15 cellular contexts compared by ENCODE assay signal in the genomic region with DNA sequence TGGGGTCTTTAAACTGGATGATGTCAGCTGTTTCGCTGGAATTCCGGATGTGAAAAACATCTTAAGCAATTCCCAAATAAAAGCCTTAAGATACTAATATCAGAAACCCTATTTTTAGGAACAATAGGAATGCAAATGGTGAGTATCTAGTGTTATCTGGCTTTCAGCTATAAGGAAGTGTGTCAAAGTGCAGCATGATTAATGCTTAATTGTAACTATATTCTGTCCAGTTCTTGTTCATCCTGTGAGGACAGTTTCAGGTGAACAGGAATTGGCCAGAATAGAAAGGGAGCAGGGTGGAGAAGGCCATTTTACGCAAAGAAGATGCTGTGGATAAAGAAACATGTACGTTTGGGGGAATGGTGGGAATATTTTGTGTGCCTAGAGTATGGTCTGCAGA.
"Had no signal": no experiment of that assay in that cellular context is flagged by ENCODE, and none has a peak within 500 bp of the region (broad histone marks: within the 10 kb centered on the region; RNA-seq: fewer than 3 reads in every experiment).

No MANE protein-coding gene starts in this region.

- H3K27me3 ChIP-seq: body of pancreas, hepatocyte, left lung, tibial nerve, uterus had no signal

- H3K4me1 ChIP-seq: body of pancreas, left lung, tibial nerve, uterus had no signal

- DNase-seq: activated B cell treated with CpG ODN at 0.5 μM for 24 hours; activated gamma-delta T cell treated with Interleukin-2 at 50 U/mL for 16 hours; body of pancreas; erythroblast; left lung; naive thymus-derived CD8-positive, alpha-beta T cell; stimulated activated CD4-positive, alpha-beta T cell treated with anti-CD3 and anti-CD28 coated beads, Interleukin-4, amount 100 ng/mL, for 4 hours; stimulated activated CD8-positive, alpha-beta memory T cell treated with anti-CD3 and anti-CD28 coated beads, Interleukin-4, amount 100 ng/mL, for 48 hours; stimulated activated naive CD4-positive, alpha-beta T cell treated with Interleukin-2 at 50 U/mL for 16 hours; substantia nigra; T-helper 2 cell; uterus had no signal

- H3K36me3 ChIP-seq: left lung, tibial nerve, uterus had no signal

- ATAC-seq: body of pancreas; left lung; naive thymus-derived CD8-positive, alpha-beta T cell had no signal

- H3K9me3 ChIP-seq: body of pancreas, left lung, tibial nerve, uterus had no signal

- H2AFZ ChIP-seq: hepatocyte had no signal

- H3K4me3 ChIP-seq: body of pancreas, hepatocyte, left lung, skin epidermis, tibial nerve, uterus had no signal

- H3K79me2 ChIP-seq: hepatocyte had no signal

- H3K27ac ChIP-seq: body of pancreas, hepatocyte, left lung, skin epidermis, tibial nerve, uterus had no signal

- H3K4me2 ChIP-seq: hepatocyte had no signal
